Comparison of ENCODE assay signal across 30 cellular contexts in genomic region chr1:169943963-169944526, GRCh38. TPM values are rescaled to one million over a fixed set of nuclear protein-coding genes. Genes with fewer than 3 reads are reported as not detected.
DNase-seq lines count a peak whose midpoint lies in the region; ATAC-seq and TF ChIP-seq lines count a peak whose summit lies in the region.
"Had no signal": no experiment of that assay in that cellular context is flagged by ENCODE, and none has a peak within 500 bp of the region (broad histone marks: within the 10 kb centered on the region; RNA-seq: fewer than 3 reads in every experiment).

No MANE protein-coding gene starts in this region.

- H2AK5ac ChIP-seq in trophoblast cell (ENCODE audit: low read length), result peak overlapping the region; percentile 73

- peak overlapping the region; percentile 96 for H4K91ac ChIP-seq in trophoblast cell (ENCODE audit: low read depth, low read length)

- no peaks in the 10 kb centered on the region for H3K9me3 Mint-ChIP-seq in endodermal cell
- H3K9me3 Mint-ChIP-seq: CD14-positive monocyte; CD8-positive, alpha-beta memory T cell; H9; HFFc6 had no signal

- no peak overlapping the region for H3K4me2 ChIP-seq in trophoblast cell (ENCODE audit: low read length)
- H3K4me2 ChIP-seq: KMS-11 had no signal

- no peak overlapping the region for H3K27ac Mint-ChIP-seq in endodermal cell
- H3K27ac Mint-ChIP-seq: H9, HFFc6 had no signal

- H3K4me1 Mint-ChIP-seq in endodermal cell, result no peaks in the 10 kb centered on the region
- H3K4me1 Mint-ChIP-seq: CD14-positive monocyte; CD8-positive, alpha-beta memory T cell had no signal

- peak overlapping the region; percentile 98 for H2BK12ac ChIP-seq in trophoblast cell (ENCODE audit: low read length)

- peak; percentile 27 for DNase-seq in Right ventricle myocardium superior
- DNase-seq in left cardiac atrium, result no peak
- DNase-seq in endodermal cell, result peak; percentile 39
- DNase-seq in trophoblast cell, result no peak
- DNase-seq in hypothalamus (lab: John Stamatoyannopoulos, UW), result no peak
- DNase-seq in substantia nigra (lab: John Stamatoyannopoulos, UW), result no peak
- DNase-seq: 8988T; ACHN; BE2C; DMS 273 treated with DMSO at 0.1 percent for 48 hours; DMS79; EL; GF-D8; GM23248; H9; HFFc6; IMR-90; MM.1S; NCI-H2029; NCI-H446 treated with DMSO at 0.1 percent for 48 hours; NCI-H526; NCI-H82; NK-92 treated with Interleukin-12 subunit alpha and Interleukin-12 subunit beta, amount 100 ng/mL, for 24 hours; PC-3; SHP77 had no signal

- 86 to 94% methylated on average over 9 to 17 of the region's 17 CpGs for WGBS in endodermal cell (ENCODE audit: insufficient coverage in 1 of 2, insufficient read length in 1 of 2), 2 experiments
- no CpG with 5 or more reads among the region's 17 CpGs for WGBS in trophoblast cell (ENCODE audit: extremely low coverage, insufficient coverage, insufficient read length)

- H3K4me3 Mint-ChIP-seq in endodermal cell, result no peak overlapping the region
- H3K4me3 Mint-ChIP-seq: CD14-positive monocyte; CD8-positive, alpha-beta memory T cell; H9; HFFc6 had no signal

- H3K79me1 ChIP-seq in trophoblast cell (ENCODE audit: low read length), result peaks cover 19% of the 10 kb centered on the region

- ATAC-seq in Right ventricle myocardium superior (ENCODE audit: poor library complexity) (no peak), left cardiac atrium (no peak), HG02642 (IDR thresholded peaks at IDR 0.05; ENCODE audit: poor library complexity, unreplicated experiment) (no peak), GM18873 (IDR thresholded peaks at IDR 0.05; ENCODE audit: low FRiP score, unreplicated experiment) (no peak)
- ATAC-seq: PC-3 had no signal

- no peaks in the 10 kb centered on the region for H3K9me3 ChIP-seq in endodermal cell (ENCODE audit: control insufficient read depth, low read length)
- H3K9me3 ChIP-seq in trophoblast cell (ENCODE audit: insufficient read depth, low read depth, low read length), result peaks cover 1% of the 10 kb centered on the region
- H3K9me3 ChIP-seq: BE2C had no signal

- no peak overlapping the region for H3K23ac ChIP-seq in trophoblast cell (ENCODE audit: low read length)

- H3K27ac ChIP-seq in endodermal cell (ENCODE audit: low read depth, low read length), result no peak overlapping the region
- no peak overlapping the region for H3K27ac ChIP-seq in trophoblast cell (ENCODE audit: low read depth, low read length)
- no peak overlapping the region for H3K27ac ChIP-seq in substantia nigra (ENCODE audit: low read depth, low read length, poor library complexity, severe bottlenecking)
- H3K27ac ChIP-seq: GM23248, KMS-11 had no signal

- H2BK5ac ChIP-seq in trophoblast cell (ENCODE audit: low read depth, low read length, poor library complexity), result peak overlapping the region; percentile 60

- H3K4me3 ChIP-seq in endodermal cell (ENCODE audit: low read length) (no peak overlapping the region), trophoblast cell (ENCODE audit: low read depth, low read length) (no peak overlapping the region)
- H3K4me3 ChIP-seq: GM23248 had no signal

- H3K14ac ChIP-seq in trophoblast cell (ENCODE audit: low read length), result peak overlapping the region; percentile 97

- H3K27me3 Mint-ChIP-seq in endodermal cell (ENCODE audit: insufficient read depth), result no peaks in the 10 kb centered on the region
- H3K27me3 Mint-ChIP-seq: CD8-positive, alpha-beta memory T cell had no signal

- H3K18ac ChIP-seq in trophoblast cell (ENCODE audit: low read length), result peak overlapping the region; percentile 92

- H3K27me3 ChIP-seq in endodermal cell (ENCODE audit: control insufficient read depth, insufficient read depth, low read length, poor library complexity, severe bottlenecking) (no peaks in the 10 kb centered on the region), trophoblast cell (ENCODE audit: insufficient read depth, low read length) (no peaks in the 10 kb centered on the region)
- H3K27me3 ChIP-seq: BE2C had no signal

- H3K4me1 ChIP-seq in endodermal cell (ENCODE audit: control insufficient read depth, insufficient read depth, low read length) (no peaks in the 10 kb centered on the region), trophoblast cell (ENCODE audit: control insufficient read depth in 1 of 2, insufficient read depth in 2 of 2, low read length in 2 of 2) (peaks cover 8% of the 10 kb centered on the region in 2 experiments)
- H3K4me1 ChIP-seq: BE2C had no signal

- H3K79me2 ChIP-seq in trophoblast cell (ENCODE audit: control insufficient read depth, insufficient read depth, low read length, poor library complexity), result peaks cover 3% of the 10 kb centered on the region

- H2AFZ ChIP-seq in trophoblast cell (ENCODE audit: insufficient read depth, low read length, poor library complexity), result peak overlapping the region; percentile 75
- H2AFZ ChIP-seq: GM23248 had no signal

- H3K9ac ChIP-seq in endodermal cell (ENCODE audit: extremely low read depth, low read length, poor library complexity, severe bottlenecking) (no peak overlapping the region), trophoblast cell (ENCODE audit: low read length) (no peak overlapping the region)
- H3K9ac ChIP-seq: GM23248, KMS-11 had no signal

- peak overlapping the region; percentile 3 for H3K4ac ChIP-seq in trophoblast cell (ENCODE audit: low read depth, low read length)

- H3K36me3 Mint-ChIP-seq in endodermal cell (ENCODE audit: low read depth), result no peaks in the 10 kb centered on the region

- intact Hi-C loops in Right ventricle myocardium superior (cut with DNase I) (no loop called here), left cardiac atrium (cut with DNase I) (no loop called here)

- H3K36me3 ChIP-seq in endodermal cell (ENCODE audit: control insufficient read depth, insufficient read depth, low read length) (no peaks in the 10 kb centered on the region), trophoblast cell (ENCODE audit: control insufficient read depth in 1 of 2, insufficient read depth in 2 of 2, low read length in 2 of 2) (peaks cover 11 to 13% of the 10 kb centered on the region in 2 experiments)
- H3K36me3 ChIP-seq: BE2C had no signal

- peak overlapping the region; percentile 86 for H2BK120ac ChIP-seq in trophoblast cell (ENCODE audit: insufficient read depth, low read length, poor library complexity)

- peak overlapping the region; percentile 5 for H4K12ac ChIP-seq in trophoblast cell (ENCODE audit: low read depth, low read length)

- H4K8ac ChIP-seq in trophoblast cell (ENCODE audit: low read depth, low read length), result peak overlapping the region; percentile 88

- TF ChIP-seq CTCF in endodermal cell (conservative IDR thresholded peaks at IDR 0.05), result no peak

RNA-seq across cellular contexts. Expression of gene SCYL3, which starts 50.3 kb away (rescaled TPM):
- total RNA-seq in Right ventricle myocardium superior, result 5.5 TPM
- 1 to 10 TPM; 5.5 to 6.1 TPM for total RNA-seq in left cardiac atrium
- 1 to 10 TPM; 7.9 to 8.1 TPM for total RNA-seq in endodermal cell
- polyA plus RNA-seq in endodermal cell (2013, experiment 1 of 2), result 7.9 TPM
- 6.7 TPM for polyA plus RNA-seq in endodermal cell (2013, experiment 2 of 2)
- 13.1 and 13.4 TPM in 2 replicates for polyA plus RNA-seq in trophoblast cell (2013)

Comparison
In these comparisons a context has a peak if more than half of its experiments do, and no peak if none do; other contexts are left out.
1. DNase-seq: peak in Right ventricle myocardium superior (single experiment) and endodermal cell (single experiment); none in left cardiac atrium (single experiment), trophoblast cell (0 of 2), hypothalamus (0 of 51) and substantia nigra (0 of 49).